25 cellular contexts compared by ENCODE assay signal in the genomic region with DNA sequence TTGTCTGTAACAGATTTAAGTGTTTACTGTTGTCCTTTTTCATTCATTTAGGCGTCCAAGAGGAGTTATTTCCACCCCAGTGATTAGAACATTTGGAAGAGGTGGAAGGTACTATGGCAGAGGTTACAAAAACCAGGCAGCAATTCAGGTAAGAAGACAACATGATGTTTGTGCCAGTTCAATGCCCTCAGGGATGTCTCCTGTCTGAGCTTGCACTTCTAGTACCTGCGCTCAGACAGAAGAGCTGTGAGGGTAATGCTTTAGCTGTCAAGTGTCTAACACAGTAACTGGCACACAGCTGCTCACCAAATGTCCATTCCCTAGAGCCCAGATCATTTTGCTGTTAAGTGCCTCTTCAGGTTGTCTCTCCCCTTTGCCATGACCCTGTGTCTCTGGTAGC.
"Had no signal": no experiment of that assay in that cellular context is flagged by ENCODE, and none has a peak within 500 bp of the region (broad histone marks: within the 10 kb centered on the region; RNA-seq: fewer than 3 reads in every experiment).

No MANE protein-coding gene starts in this region.

- H3K27me3 ChIP-seq: brain microvascular endothelial cell had no signal

- H3K4me2 ChIP-seq: PC-9 had no signal

- DNase-seq: activated B cell treated with CpG ODN at 0.5 μM for 24 hours; activated CD4-positive, alpha-beta T cell treated with anti-CD3 and anti-CD28 coated beads for 1 hour; activated CD4-positive, alpha-beta T cell treated with anti-CD3 and anti-CD28 coated beads, Interleukin-2, amount 10 ng/mL, durations not matched to agents 24 days and 14 days; activated CD4-positive, alpha-beta T cell treated with anti-CD3 and anti-CD28 coated beads, Interleukin-2, amount 50 U/mL, for 48 hours; activated gamma-delta T cell; activated naive CD4-positive, alpha-beta T cell treated with anti-CD3 and anti-CD28 coated beads for 36 hours; activated T-cell treated with anti-CD3 and anti-CD28 coated beads for 4 hours; activated T-cell treated with anti-CD3 and anti-CD28 coated beads, Interleukin-2, amount 50 U/mL, for 48 hours; amygdala; brain microvascular endothelial cell; cerebellar nuclear complex; Karpas-422; NCI-H1105 treated with DMSO at 0.1 percent for 48 hours; NCI-H1694; NCI-H2029; NCI-H345; NCI-H510A; NCI-H526 treated with DMSO at 0.1 percent for 48 hours; PC-9; SIG-M5; SW 1271; T-helper 9 cell had no signal

- H2AFZ ChIP-seq: PC-9 had no signal

- H3K4me3 ChIP-seq: K562, PC-9, SK-N-MC had no signal

- H3K27ac ChIP-seq: brain microvascular endothelial cell, PC-9, SK-N-MC had no signal

- FAIRE-seq: colon, K562 had no signal
